ENCODE assay signal across 8 cellular contexts in genomic region chr15:91706366-91707032, GRCh38.
DNase-seq lines count a peak whose midpoint lies in the region; ATAC-seq and TF ChIP-seq lines count a peak whose summit lies in the region.

No MANE protein-coding gene starts in this region.

- H3K4me3 Mint-ChIP-seq in WTC11 = no peak overlapping the region

- no peak overlapping the region for H3K4me3 ChIP-seq in cardiac fibroblast (replicated peaks in 1 of 2; ENCODE audit: low read depth in 2 of 2, low read length in 2 of 2)

- H3K9me3 Mint-ChIP-seq in WTC11 = peaks cover 3% of the 10 kb centered on the region; the same call in 1 of the 2 replicates

- H3K36me3 Mint-ChIP-seq in WTC11 = no peaks in the 10 kb centered on the region

- CTCF ChIA-PET in WTC11 (lab: Charles Lee) = interaction anchor here (0.6 to 2.6 kb wide), 94 partner anchors 8 to 884 kb away, joined by 3 to 52 read pairs (median 4); partner anchors contain the start of gene SLCO3A1

- H3K4me1 Mint-ChIP-seq in WTC11 = peaks cover 19% of the 10 kb centered on the region

- DNase-seq in DMS153 (lab: John Stamatoyannopoulos, UW) (peak; percentile 52), NCI-H2171 (lab: John Stamatoyannopoulos, UW) (peak; percentile 45), WTC11 (ENCODE audit: low spot score) (peak; percentile 84), cardiac fibroblast (ENCODE audit: low read depth in 2 of 2) (peak; percentile 73 to 78), kidney tubule cell (ENCODE audit: low spot score) (peak; percentile 83)
- peak; percentile 88 for DNase-seq in stimulated activated CD4-positive, alpha-beta T cell treated with anti-CD3 and anti-CD28 coated beads, Interleukin-4, amount 100 ng/mL, for 24 hours

- TF ChIP-seq CTCF in WTC11 (IDR thresholded peaks at IDR 0.05) (peak; percentile 86), cardiac fibroblast (IDR thresholded peaks at IDR 0.05; ENCODE audit: low read depth, low read length) (peak; percentile 95)

- ATAC-seq in HG02678 (IDR thresholded peaks at IDR 0.05; ENCODE audit: unreplicated experiment) (peak; percentile 56), WTC11 (peak; percentile 96), HG02852 (IDR thresholded peaks at IDR 0.05; ENCODE audit: unreplicated experiment) (no peak)

- POLR2A ChIA-PET in WTC11 (lab: Charles Lee) = interaction anchor here (0.6 to 0.7 kb wide), 2 partner anchors 23 to 147 kb away, joined by 3 read pairs; partner anchors contain the start of gene SLCO3A1

- H3K27ac Mint-ChIP-seq in WTC11 = no peak overlapping the region

- H3K27me3 Mint-ChIP-seq in WTC11 (ENCODE audit: low read depth) = peaks cover 3% of the 10 kb centered on the region; the same call in 1 of the 2 replicates

TF ChIP-seq in WTC11, 78 proteins besides CTCF, POLR2A, EP300 and RAD21:
- TF ChIP-seq USF2 (CRISPR knock-in tag; IDR thresholded peaks at IDR 0.05) (0 out of 2 replicates have a peak, but pooled peaks have one; percentile 13), MLX (CRISPR knock-in tag; IDR thresholded peaks at IDR 0.05) (no peak)
